In the genomic region with DNA sequence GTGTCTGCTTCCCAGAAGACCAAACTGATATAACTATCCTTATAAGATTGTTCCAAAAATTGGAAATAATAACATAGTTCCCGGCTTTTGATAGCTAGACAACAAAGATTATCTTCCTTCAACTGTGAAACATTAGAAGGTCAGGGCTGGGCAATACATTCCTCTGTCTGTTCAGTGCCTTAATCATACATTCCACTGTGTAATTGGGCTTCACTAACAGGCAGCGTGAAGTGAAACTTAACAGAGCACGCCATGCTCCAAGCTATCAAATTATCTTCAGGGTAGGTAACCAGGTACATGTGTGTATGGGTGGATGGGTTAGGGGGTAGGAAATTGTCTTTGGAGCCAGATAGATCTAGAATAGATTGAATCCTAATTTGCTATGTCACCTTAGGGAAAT, we compare ENCODE assay signal across 1 cellular context.
TF ChIP-seq lines count a peak whose summit lies in the region.

No MANE protein-coding gene starts in this region.

TF ChIP-seq in SK-N-SH, 30 proteins besides CTCF, POLR2A, EP300 and RAD21 (continued from another document):
- TF ChIP-seq ZBTB33 (IDR thresholded peaks at IDR 0.05; ENCODE audit: borderline replicate concordance, low read depth): no peak
- TF ChIP-seq, protein P1, sequence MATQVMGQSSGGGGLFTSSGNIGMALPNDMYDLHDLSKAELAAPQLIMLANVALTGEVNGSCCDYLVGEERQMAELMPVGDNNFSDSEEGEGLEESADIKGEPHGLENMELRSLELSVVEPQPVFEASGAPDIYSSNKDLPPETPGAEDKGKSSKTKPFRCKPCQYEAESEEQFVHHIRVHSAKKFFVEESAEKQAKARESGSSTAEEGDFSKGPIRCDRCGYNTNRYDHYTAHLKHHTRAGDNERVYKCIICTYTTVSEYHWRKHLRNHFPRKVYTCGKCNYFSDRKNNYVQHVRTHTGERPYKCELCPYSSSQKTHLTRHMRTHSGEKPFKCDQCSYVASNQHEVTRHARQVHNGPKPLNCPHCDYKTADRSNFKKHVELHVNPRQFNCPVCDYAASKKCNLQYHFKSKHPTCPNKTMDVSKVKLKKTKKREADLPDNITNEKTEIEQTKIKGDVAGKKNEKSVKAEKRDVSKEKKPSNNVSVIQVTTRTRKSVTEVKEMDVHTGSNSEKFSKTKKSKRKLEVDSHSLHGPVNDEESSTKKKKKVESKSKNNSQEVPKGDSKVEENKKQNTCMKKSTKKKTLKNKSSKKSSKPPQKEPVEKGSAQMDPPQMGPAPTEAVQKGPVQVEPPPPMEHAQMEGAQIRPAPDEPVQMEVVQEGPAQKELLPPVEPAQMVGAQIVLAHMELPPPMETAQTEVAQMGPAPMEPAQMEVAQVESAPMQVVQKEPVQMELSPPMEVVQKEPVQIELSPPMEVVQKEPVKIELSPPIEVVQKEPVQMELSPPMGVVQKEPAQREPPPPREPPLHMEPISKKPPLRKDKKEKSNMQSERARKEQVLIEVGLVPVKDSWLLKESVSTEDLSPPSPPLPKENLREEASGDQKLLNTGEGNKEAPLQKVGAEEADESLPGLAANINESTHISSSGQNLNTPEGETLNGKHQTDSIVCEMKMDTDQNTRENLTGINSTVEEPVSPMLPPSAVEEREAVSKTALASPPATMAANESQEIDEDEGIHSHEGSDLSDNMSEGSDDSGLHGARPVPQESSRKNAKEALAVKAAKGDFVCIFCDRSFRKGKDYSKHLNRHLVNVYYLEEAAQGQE (IDR thresholded peaks at IDR 0.05; ENCODE audit: low read depth, low read length): no peak
- TF ChIP-seq, protein P2, sequence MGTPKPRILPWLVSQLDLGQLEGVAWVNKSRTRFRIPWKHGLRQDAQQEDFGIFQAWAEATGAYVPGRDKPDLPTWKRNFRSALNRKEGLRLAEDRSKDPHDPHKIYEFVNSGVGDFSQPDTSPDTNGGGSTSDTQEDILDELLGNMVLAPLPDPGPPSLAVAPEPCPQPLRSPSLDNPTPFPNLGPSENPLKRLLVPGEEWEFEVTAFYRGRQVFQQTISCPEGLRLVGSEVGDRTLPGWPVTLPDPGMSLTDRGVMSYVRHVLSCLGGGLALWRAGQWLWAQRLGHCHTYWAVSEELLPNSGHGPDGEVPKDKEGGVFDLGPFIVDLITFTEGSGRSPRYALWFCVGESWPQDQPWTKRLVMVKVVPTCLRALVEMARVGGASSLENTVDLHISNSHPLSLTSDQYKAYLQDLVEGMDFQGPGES (IDR thresholded peaks at IDR 0.05; ENCODE audit: low read depth, low read length): no peak
- no peak for TF ChIP-seq SIN3A (IDR thresholded peaks at IDR 0.05; ENCODE audit: borderline replicate concordance, low read depth, low read length)
- TF ChIP-seq TAF1 (IDR thresholded peaks at IDR 0.05; ENCODE audit: borderline replicate concordance, low read depth, low read length): no peak
TF ChIP-seq in SK-N-SH: peak in this region for 0.
